ENCODE assay signal across 24 cellular contexts in genomic region chr3:128434524-128434923, GRCh38. TPM values are rescaled to one million over a fixed set of nuclear protein-coding genes. Genes with fewer than 3 reads are reported as not detected.
"Had no signal": no experiment of that assay in that cellular context is flagged by ENCODE, and none has a peak within 500 bp of the region (broad histone marks: within the 10 kb centered on the region; RNA-seq: fewer than 3 reads in every experiment).

No MANE protein-coding gene starts in this region.

- ATAC-seq: gastroesophageal sphincter, lower lobe of right lung, psoas muscle had no signal

- H3K9me3 ChIP-seq: colonic mucosa, esophagus squamous epithelium, gastroesophageal sphincter, left ventricle myocardium inferior, lower lobe of right lung, pancreas, psoas muscle, stomach, thoracic aorta, transverse colon had no signal

- H3K27me3 ChIP-seq: pancreas had no signal

- H3K4me3 Mint-ChIP-seq: naive B cell had no signal

- H3K4me1 ChIP-seq: colonic mucosa had no signal

- H3K4me3 ChIP-seq: colonic mucosa, esophagus squamous epithelium, gastroesophageal sphincter, left ventricle myocardium inferior, lower lobe of right lung, pancreas, psoas muscle, stomach, thoracic aorta, transverse colon had no signal

- H3K9me3 Mint-ChIP-seq: nephron had no signal

- H3K27ac ChIP-seq: colonic mucosa, esophagus squamous epithelium, gastroesophageal sphincter, left ventricle myocardium inferior, lower lobe of right lung, psoas muscle, stomach, thoracic aorta, transverse colon had no signal

- H3K27ac Mint-ChIP-seq: naive B cell had no signal

- FAIRE-seq: kidney, pancreas, urothelium cell line had no signal

- H3K36me3 ChIP-seq: colonic mucosa, esophagus squamous epithelium, gastroesophageal sphincter, left ventricle myocardium inferior, lower lobe of right lung, pancreas, stomach, thoracic aorta, transverse colon had no signal

- DNase-seq: colonic mucosa; dermis blood vessel endothelial cell; esophagus squamous epithelium; foreskin fibroblast; kidney; left cardiac atrium; left ventricle myocardium inferior; lower lobe of right lung; naive B cell; occipital lobe; retina; stimulated activated CD4-positive, alpha-beta T cell treated with anti-CD3 and anti-CD28 coated beads, Interleukin-2, amount 100 ng/mL, for 24 hours; stimulated activated naive CD4-positive, alpha-beta T cell; transverse colon had no signal

RNA-seq across cellular contexts. Expression of gene DNAJB8, which starts 32.2 kb away (rescaled TPM):
- total RNA-seq: colonic mucosa, dermis blood vessel endothelial cell, epithelial cell of proximal tubule, esophagus squamous epithelium, gastroesophageal sphincter, kidney, left cardiac atrium, left ventricle myocardium inferior, lower lobe of right lung, occipital lobe, pancreas, psoas muscle, sciatic nerve, skeletal muscle tissue, stomach, thoracic aorta, transverse colon had no signal
- polyA plus RNA-seq: pancreas, psoas muscle, stomach had no signal
